ENCODE assay signal across 8 cellular contexts in the genomic region with DNA sequence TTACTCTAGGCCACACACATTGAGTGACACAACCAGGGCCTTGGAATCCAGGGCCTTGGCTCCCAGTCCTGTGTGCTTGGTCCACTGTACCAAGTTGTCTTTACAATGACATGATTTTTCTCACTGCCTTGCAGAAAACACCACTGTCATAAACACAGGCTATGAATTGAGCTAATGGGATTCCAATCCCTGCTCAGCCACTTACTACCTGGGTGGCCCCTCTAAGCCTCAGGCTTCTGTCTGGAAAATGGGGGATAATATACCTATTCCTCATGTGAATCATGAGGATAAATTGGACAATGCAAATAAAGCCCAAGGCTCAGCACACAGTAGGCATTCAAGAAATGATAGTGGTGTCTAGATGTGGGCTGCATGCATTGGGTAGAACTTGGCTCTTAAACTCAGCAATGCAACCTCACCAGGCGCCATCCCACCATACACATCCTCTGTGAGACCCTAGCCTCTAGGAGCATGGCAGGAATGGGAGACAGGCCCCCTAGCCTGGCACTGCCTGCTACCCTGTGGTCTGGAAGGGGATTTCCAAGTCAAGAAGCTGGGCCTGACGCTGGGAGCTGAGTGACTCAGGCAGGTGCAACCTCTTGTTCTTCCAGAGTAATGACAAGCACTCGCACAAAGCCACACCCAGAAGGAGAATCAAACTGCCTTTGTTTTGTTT. TPM values are rescaled to one million over a fixed set of nuclear protein-coding genes. Genes with fewer than 3 reads are reported as not detected.
DNase-seq lines count a peak whose midpoint lies in the region; TF ChIP-seq lines count a peak whose summit lies in the region.

No MANE protein-coding gene starts in this region.

- no peak for TF ChIP-seq CTCF in esophagus squamous epithelium (IDR thresholded peaks at IDR 0.05)

- H3K36me3 ChIP-seq in esophagus squamous epithelium = peaks cover 0 to 6% (median 0%) of the 10 kb centered on the region in 3 donors

- TF ChIP-seq POLR2A in esophagus squamous epithelium (IDR thresholded peaks at IDR 0.05) = no peak

- intact Hi-C loops in esophagus squamous epithelium (cut with DNase I) = no loop called here

- H3K27me3 ChIP-seq in esophagus squamous epithelium = no peaks in the 10 kb centered on the region

- WGBS in esophagus squamous epithelium, 2 donors = 45 to 47% methylated on average over 2 to 3 of the region's 3 CpGs

- H3K4me3 ChIP-seq in esophagus squamous epithelium = no peak overlapping the region

- DNase-seq in NCI-H146 (lab: John Stamatoyannopoulos, UW) (peak; percentile 9), NCI-H146 treated with DMSO at 0.1 percent for 48 hours (lab: John Stamatoyannopoulos, UW; ENCODE audit: unreplicated experiment) (no peak), esophagus squamous epithelium (lab: John Stamatoyannopoulos, UW) (no peak), NCI-H1048 (lab: John Stamatoyannopoulos, UW) (no peak), middle frontal gyrus (ENCODE audit: extremely low spot score, low spot score) (no peak), hippocampal formation (lab: John Stamatoyannopoulos, UW) (no peak)
- DNase-seq in activated CD4-positive, alpha-beta T cell treated with anti-CD3 and anti-CD28 coated beads for 48 hours = peak; percentile 84
- peak; percentile 52 to 71 (median 65) for DNase-seq in stimulated activated CD4-positive, alpha-beta T cell treated with anti-CD3 and anti-CD28 coated beads, TNF-alpha, amount 100 ng/mL, for 24 hours (ENCODE audit: low read depth in 3 of 3)

- peak overlapping the region; percentile 57 to 99 (median 96) for H3K27ac ChIP-seq in esophagus squamous epithelium

- H3K9me3 ChIP-seq in esophagus squamous epithelium = no peaks in the 10 kb centered on the region

- peaks cover 52 to 82% (median 65%) of the 10 kb centered on the region in 3 donors for H3K4me1 ChIP-seq in esophagus squamous epithelium

RNA-seq across cellular contexts. Expression of gene TNIP1, which starts 2.3 kb away (rescaled TPM):
- 100 to 1,000 TPM in 1 of 4 donors, 10 to 100 TPM in 3; 55.5 to 109 (median 95.4) TPM for total RNA-seq in esophagus squamous epithelium

Comparison
In these comparisons a context has a peak if more than half of its experiments do, and no peak if none do; other contexts are left out.
1. DNase-seq: peak in NCI-H146 (single experiment), activated CD4-positive, alpha-beta T cell treated with anti-CD3 and anti-CD28 coated beads for 48 hours (single experiment) and stimulated activated CD4-positive, alpha-beta T cell treated with anti-CD3 and anti-CD28 coated beads, TNF-alpha, amount 100 ng/mL, for 24 hours (3 of 3); none in NCI-H146 treated with DMSO at 0.1 percent for 48 hours (single experiment), esophagus squamous epithelium (single experiment), NCI-H1048 (single experiment), middle frontal gyrus (single experiment) and hippocampal formation (0 of 2).